ENCODE assay signal across 8 cellular contexts in genomic region chr7:150371131-150371995, GRCh38. TPM values are rescaled to one million over a fixed set of nuclear protein-coding genes. Genes with fewer than 3 reads are reported as not detected.
A peak's percentile ranks its signal among the peaks of the same experiment; 100 is the strongest.
DNase-seq lines count a peak whose midpoint lies in the region; ATAC-seq, FAIRE-seq and TF ChIP-seq lines count a peak whose summit lies in the region.
"Had no signal": no experiment of that assay in that cellular context is flagged by ENCODE, and none has a peak within 500 bp of the region (broad histone marks: within the 10 kb centered on the region; RNA-seq: fewer than 3 reads in every experiment).

No MANE protein-coding gene starts in this region.

- peaks cover 66% of the 10 kb centered on the region for H3K36me3 ChIP-seq in K562 (ENCODE audit: control insufficient read depth, insufficient read depth, low read length)
- peaks cover 35 to 37% of the 10 kb centered on the region in 2 experiments for H3K36me3 ChIP-seq in trophoblast cell (ENCODE audit: control insufficient read depth in 1 of 2, insufficient read depth in 2 of 2, low read length in 2 of 2)

- H3K4ac ChIP-seq in trophoblast cell (ENCODE audit: low read depth, low read length), result peak overlapping the region; percentile 100

- H3K27ac ChIP-seq in K562 (ENCODE audit: extremely low read depth, low read depth, low read length) (no peak overlapping the region), trophoblast cell (ENCODE audit: low read depth, low read length) (peak overlapping the region; percentile 100)
- H3K27ac ChIP-seq: SK-N-MC had no signal

- no peak for DNase-seq in HFF-Myc (ENCODE audit: extremely low read depth, low read depth)
- peak in 1 of 4 experiments; percentile 15 for DNase-seq in K562 (ENCODE audit: extremely low read depth in 1 of 4, low spot score in 3 of 4)
- DNase-seq in trophoblast cell, result no peak
- DNase-seq in T-helper 1 cell, result no peak
- DNase-seq: DMS53 had no signal

- H3K9me3 ChIP-seq in K562 (replicated peaks; ENCODE audit: control insufficient read depth, insufficient read depth, low read depth, low read length) (no peaks in the 10 kb centered on the region), trophoblast cell (ENCODE audit: insufficient read depth, low read depth, low read length) (no peaks in the 10 kb centered on the region)

- peak overlapping the region; percentile 82 for H4K12ac ChIP-seq in trophoblast cell (ENCODE audit: low read depth, low read length)

- TF ChIP-seq EP300 in K562 (IDR thresholded peaks at IDR 0.05; ENCODE audit: low read length), result no peak

- H2BK12ac ChIP-seq in trophoblast cell (ENCODE audit: low read length), result peak overlapping the region; percentile 79

- FAIRE-seq in K562 (lab: Jason Lieb, UNC), result no peak

- H3K18ac ChIP-seq in trophoblast cell (ENCODE audit: low read length), result peak overlapping the region; percentile 90

- 96% methylated on average over 39 of the region's 48 CpGs for WGBS in K562 (ENCODE audit: insufficient coverage, low coverage, missing lambda C conversion rate)
- WGBS in trophoblast cell (ENCODE audit: extremely low coverage, insufficient coverage, insufficient read length), result no CpG with 5 or more reads among the region's 48 CpGs

- H4K8ac ChIP-seq in trophoblast cell (ENCODE audit: low read depth, low read length), result peak overlapping the region; percentile 15

- H3K9ac ChIP-seq in K562 (ENCODE audit: insufficient read depth in 1 of 2, low read depth in 2 of 2, low read length in 2 of 2) (peak overlapping the region; percentile 15 to 50; a peak in 1 of 4 replicates), trophoblast cell (ENCODE audit: low read length) (no peak overlapping the region)

- H3K4me2 ChIP-seq in K562 (ENCODE audit: insufficient read depth, low read length), result 0 out of 2 replicates have a peak overlapping the region, but pooled peaks have one; percentile 100
- no peak overlapping the region for H3K4me2 ChIP-seq in trophoblast cell (ENCODE audit: low read length)

- peak overlapping the region; percentile 99 for H2BK5ac ChIP-seq in trophoblast cell (ENCODE audit: low read depth, low read length, poor library complexity)

- peaks cover 65% of the 10 kb centered on the region for H3K79me1 ChIP-seq in trophoblast cell (ENCODE audit: low read length)

- peak overlapping the region; percentile 99 for H3K14ac ChIP-seq in trophoblast cell (ENCODE audit: low read length)

- CTCF ChIA-PET in K562 (lab: Yijun Ruan, JAX; ENCODE audit: low intra/inter-chr PET ratio), result no interaction called here

- no peak overlapping the region for H2AFZ ChIP-seq in K562 (ENCODE audit: low read depth, low read length)
- H2AFZ ChIP-seq in trophoblast cell (ENCODE audit: insufficient read depth, low read length, poor library complexity), result peak overlapping the region; percentile 47

- H2AK5ac ChIP-seq in trophoblast cell (ENCODE audit: low read length), result peak overlapping the region; percentile 90

- H3K79me2 ChIP-seq in K562 (ENCODE audit: control insufficient read depth, insufficient read depth, low read length) (peaks cover 66% of the 10 kb centered on the region), trophoblast cell (ENCODE audit: control insufficient read depth, insufficient read depth, low read length, poor library complexity) (peaks cover 50% of the 10 kb centered on the region)

- H3K27me3 ChIP-seq in K562 (ENCODE audit: control insufficient read depth in 2 of 2, insufficient read depth in 2 of 2, low read length in 2 of 2), result no peaks in the 10 kb centered on the region
- H3K27me3 ChIP-seq in trophoblast cell (ENCODE audit: insufficient read depth, low read length), result no peaks in the 10 kb centered on the region

- in situ Hi-C loops in K562 (cut with MboI), result no loop called here

- peak overlapping the region; percentile 75 for H2BK120ac ChIP-seq in trophoblast cell (ENCODE audit: insufficient read depth, low read length, poor library complexity)

- TF ChIP-seq POLR2A in K562 (conservative IDR thresholded peaks at IDR 0.05), result no peak

- no peaks in the 10 kb centered on the region; the same call in 1 of the 2 replicates for H4K20me1 ChIP-seq in K562 (replicated peaks; ENCODE audit: control insufficient read depth, insufficient read depth, low read length)

- no peak for TF ChIP-seq RAD21 in K562 (CRISPR knock-in tag; conservative IDR thresholded peaks at IDR 0.05 in 1 of 2, IDR thresholded peaks at IDR 0.05 in 1 of 2)

- no peaks in the 10 kb centered on the region for H3K9me1 ChIP-seq in K562 (ENCODE audit: control insufficient read depth, insufficient read depth, low read length)

- intact Hi-C loops in K562 (cut with micrococcal nuclease), result no loop called here

- peaks cover 53 to 64% of the 10 kb centered on the region in 2 experiments for H3K4me1 ChIP-seq in K562 (replicated peaks in 1 of 2; ENCODE audit: control insufficient read depth in 2 of 2, insufficient read depth in 2 of 2, low read length in 2 of 2)
- H3K4me1 ChIP-seq in trophoblast cell (ENCODE audit: control insufficient read depth in 1 of 2, insufficient read depth in 2 of 2, low read length in 2 of 2), result peaks cover 51 to 58% of the 10 kb centered on the region in 2 experiments

- TF ChIP-seq CTCF in HFF-Myc (IDR thresholded peaks at IDR 0.05; ENCODE audit: low read depth, low read length, missing control alignments) (no peak), K562 (IDR thresholded peaks at IDR 0.05 in 2 of 3, conservative IDR thresholded peaks at IDR 0.05 in 1 of 3; ENCODE audit: insufficient read depth in 2 of 3, low read depth in 1 of 3, low read length in 3 of 3) (no peak)

- no TSS peak for BruUV-seq in K562 (replicated peaks; lab: Mats Ljungman, UMichigan)

- H3K23ac ChIP-seq in trophoblast cell (ENCODE audit: low read length), result no peak overlapping the region

- ATAC-seq in K562 (no peak), HG03342 (IDR thresholded peaks at IDR 0.05; ENCODE audit: unreplicated experiment) (no peak), GM21576 (IDR thresholded peaks at IDR 0.05; ENCODE audit: unreplicated experiment) (no peak)

- H3K4me3 ChIP-seq in HFF-Myc (replicated peaks; ENCODE audit: low read depth, low read length) (peak overlapping the region; percentile 81; the same call in 1 of the 2 replicates), K562 (no peak overlapping the region), trophoblast cell (ENCODE audit: low read depth, low read length) (no peak overlapping the region)
- H3K4me3 ChIP-seq: SK-N-MC had no signal

- POLR2A ChIA-PET in K562 (lab: Yijun Ruan, JAX), result interaction anchor here (0.5 to 3.5 kb wide), 7 partner anchors 9 to 137 kb away, joined by 3 to 20 read pairs (median 3); no protein-coding TSS in a partner anchor

- peak overlapping the region; percentile 98 for H4K91ac ChIP-seq in trophoblast cell (ENCODE audit: low read depth, low read length)

RNA-seq across cellular contexts. Expression of gene REPIN1, which starts 2.7 kb away (rescaled TPM):
- 109 and 296 TPM in 2 replicates for total RNA-seq in K562 (2011; cell fraction: chromatin; rRNA removed; ENCODE audit: low replicate concordance)
- 251 and 260 TPM in 2 replicates for total RNA-seq in K562 (2011; cell fraction: nucleolus; rRNA removed)
- total RNA-seq in K562 (2011; cell fraction: nucleoplasm; rRNA removed), result 183 and 184 TPM in 2 replicates
- total RNA-seq in K562 (2014; rRNA removed) (212 and 268 TPM in 2 replicates), K562 (2014; rRNA removed; fragmentation: Illumina TruSeq; extraction: Trizol) (46.9 and 56.8 TPM in 2 replicates), K562 (2015; rRNA removed; fragmentation: Illumina TruSeq; extraction: Trizol) (94.0 and 99.6 TPM in 2 replicates), K562 (2021) (277 and 283 TPM in 2 replicates)
- polyA plus RNA-seq in K562 (2011; rRNA removed) (130 and 189 TPM in 2 replicates), K562 (2014; fragmentation: Illumina TruSeq; extraction: Trizol) (94.3 and 120 TPM in 2 replicates), K562 (2014; fragmentation: Nextera tagmentation; extraction: Ambion mirVana) (10 to 100 TPM in 1 of 2 experiments, 1 to 10 TPM in 1; 8.1 to 11.0 TPM), K562 (2014; rRNA removed) (209 and 237 TPM in 2 replicates)
- 210 and 322 TPM in 2 replicates for polyA plus RNA-seq in K562 (2011; cell fraction: cytosol; rRNA removed)
- 461 and 543 TPM in 2 replicates for polyA plus RNA-seq in K562 (2011; cell fraction: nucleus; rRNA removed)
- 186 and 202 TPM in 2 replicates for polyA plus RNA-seq in K562 (2012)
- polyA minus RNA-seq in K562 (2011; rRNA and poly(A)+ RNA removed), result 65.6 and 71.9 TPM in 2 replicates
- polyA minus RNA-seq in K562 (2011; cell fraction: cytosol; rRNA and poly(A)+ RNA removed), result 96.6 and 122 TPM in 2 replicates
- 81.0 and 130 TPM in 2 replicates for polyA minus RNA-seq in K562 (2011; cell fraction: nucleus; rRNA and poly(A)+ RNA removed)
- 165 and 168 TPM in 2 replicates for polyA plus RNA-seq in trophoblast cell (2013)

RNA-seq across cellular contexts. Expression of gene ZNF775, which starts 7.8 kb away (rescaled TPM):
- total RNA-seq in K562 (2011; cell fraction: chromatin; rRNA removed; ENCODE audit: low replicate concordance), result 3.1 and 10.5 TPM in 2 replicates
- 12.0 and 14.7 TPM in 2 replicates for total RNA-seq in K562 (2011; cell fraction: nucleolus; rRNA removed)
- 5.9 TPM in 2 replicates for total RNA-seq in K562 (2011; cell fraction: nucleoplasm; rRNA removed)
- total RNA-seq in K562 (2014; rRNA removed) (18.6 and 21.8 TPM in 2 replicates), K562 (2014; rRNA removed; fragmentation: Illumina TruSeq; extraction: Trizol) (1.1 and 1.8 TPM in 2 replicates), K562 (2015; rRNA removed; fragmentation: Illumina TruSeq; extraction: Trizol) (5.5 and 5.7 TPM in 2 replicates), K562 (2021) (18.7 and 19.2 TPM in 2 replicates)
- polyA plus RNA-seq in K562 (2011; rRNA removed) (4.9 and 8.3 TPM in 2 replicates), K562 (2014; fragmentation: Illumina TruSeq; extraction: Trizol) (1.5 and 3.5 TPM in 2 replicates), K562 (2014; fragmentation: Nextera tagmentation; extraction: Ambion mirVana) (under 1 TPM; 0.04 to 0.20 TPM), K562 (2014; rRNA removed) (13.1 and 13.2 TPM in 2 replicates)
- polyA plus RNA-seq in K562 (2011; cell fraction: cytosol; rRNA removed), result 7.9 and 29.5 TPM in 2 replicates
- polyA plus RNA-seq in K562 (2011; cell fraction: nucleus; rRNA removed), result 9.1 and 15.1 TPM in 2 replicates
- 11.8 and 13.9 TPM in 2 replicates for polyA plus RNA-seq in K562 (2012)
- polyA minus RNA-seq in K562 (2011; rRNA and poly(A)+ RNA removed), result 1.3 and 1.6 TPM in 2 replicates
- polyA minus RNA-seq in K562 (2011; cell fraction: cytosol; rRNA and poly(A)+ RNA removed), result 7.2 and 17.1 TPM in 2 replicates
- polyA minus RNA-seq in K562 (2011; cell fraction: nucleus; rRNA and poly(A)+ RNA removed), result 4.3 and 5.3 TPM in 2 replicates
- 7.7 TPM in 2 replicates for polyA plus RNA-seq in trophoblast cell (2013)

RNA-seq across cellular contexts. Expression of gene RARRES2, which starts 29.9 kb away (rescaled TPM):
- not detected in 2 replicates for total RNA-seq in K562 (2011; cell fraction: chromatin; rRNA removed; ENCODE audit: low replicate concordance)
- total RNA-seq in K562 (2011; cell fraction: nucleolus; rRNA removed), result not detected in 2 replicates
- not detected in 2 replicates for total RNA-seq in K562 (2011; cell fraction: nucleoplasm; rRNA removed)
- total RNA-seq in K562 (2014; rRNA removed), result not detected in 2 replicates
- not detected in 2 replicates for total RNA-seq in K562 (2014; rRNA removed; fragmentation: Illumina TruSeq; extraction: Trizol)
- total RNA-seq in K562 (2015; rRNA removed; fragmentation: Illumina TruSeq; extraction: Trizol), result not detected in 2 replicates
- 1.7 and 1.8 TPM in 2 replicates for total RNA-seq in K562 (2021)
- polyA plus RNA-seq in K562 (2011; rRNA removed), result 0.11 TPM in 1 of 2 replicates, not detected in the other
- 0.51 and 0.55 TPM in 2 replicates for polyA plus RNA-seq in K562 (2011; cell fraction: cytosol; rRNA removed)
- polyA plus RNA-seq in K562 (2011; cell fraction: nucleus; rRNA removed), result 0.13 and 0.26 TPM in 2 replicates
- 0.21 and 0.33 TPM in 2 replicates for polyA plus RNA-seq in K562 (2012)
- not detected in 2 replicates for polyA plus RNA-seq in K562 (2014; fragmentation: Illumina TruSeq; extraction: Trizol)
- not detected for polyA plus RNA-seq in K562 (2014; fragmentation: Nextera tagmentation; extraction: Ambion mirVana)
- 0.23 TPM in 1 of 2 replicates, not detected in the other for polyA plus RNA-seq in K562 (2014; rRNA removed)
- not detected in 2 replicates for polyA minus RNA-seq in K562 (2011; rRNA and poly(A)+ RNA removed)
- polyA minus RNA-seq in K562 (2011; cell fraction: cytosol; rRNA and poly(A)+ RNA removed), result not detected in 2 replicates
- not detected in 2 replicates for polyA minus RNA-seq in K562 (2011; cell fraction: nucleus; rRNA and poly(A)+ RNA removed)
- polyA plus RNA-seq in trophoblast cell (2013), result 149 and 152 TPM in 2 replicates

RNA-seq across cellular contexts. Expression of gene ACTR3C, which starts 48.0 kb away (rescaled TPM):
- 118 and 124 TPM in 2 replicates for total RNA-seq in K562 (2011; cell fraction: chromatin; rRNA removed; ENCODE audit: low replicate concordance)
- total RNA-seq in K562 (2011; cell fraction: nucleolus; rRNA removed), result 77.7 and 87.2 TPM in 2 replicates
- total RNA-seq in K562 (2011; cell fraction: nucleoplasm; rRNA removed), result 81.8 and 110 TPM in 2 replicates
- total RNA-seq in K562 (2014; rRNA removed) (12.1 and 12.9 TPM in 2 replicates), K562 (2014; rRNA removed; fragmentation: Illumina TruSeq; extraction: Trizol) (14.2 and 16.9 TPM in 2 replicates), K562 (2015; rRNA removed; fragmentation: Illumina TruSeq; extraction: Trizol) (14.8 and 16.8 TPM in 2 replicates), K562 (2021) (10.0 and 10.8 TPM in 2 replicates)
- polyA plus RNA-seq in K562 (2011; rRNA removed) (28.1 and 35.4 TPM in 2 replicates), K562 (2014; fragmentation: Illumina TruSeq; extraction: Trizol) (12.2 and 13.4 TPM in 2 replicates), K562 (2014; fragmentation: Nextera tagmentation; extraction: Ambion mirVana) (10 to 100 TPM in 1 of 2 experiments, 1 to 10 TPM in 1; 9.0 to 13.3 TPM), K562 (2014; rRNA removed) (14.9 and 16.9 TPM in 2 replicates)
- 13.0 and 26.1 TPM in 2 replicates for polyA plus RNA-seq in K562 (2011; cell fraction: cytosol; rRNA removed)
- polyA plus RNA-seq in K562 (2011; cell fraction: nucleus; rRNA removed), result 30.3 and 45.3 TPM in 2 replicates
- 13.2 and 18.9 TPM in 2 replicates for polyA plus RNA-seq in K562 (2012)
- polyA minus RNA-seq in K562 (2011; rRNA and poly(A)+ RNA removed), result 61.6 and 72.6 TPM in 2 replicates
- polyA minus RNA-seq in K562 (2011; cell fraction: cytosol; rRNA and poly(A)+ RNA removed), result 16.9 and 22.1 TPM in 2 replicates
- polyA minus RNA-seq in K562 (2011; cell fraction: nucleus; rRNA and poly(A)+ RNA removed), result 75.1 and 126 TPM in 2 replicates
- polyA plus RNA-seq in trophoblast cell (2013), result 0.03 and 0.11 TPM in 2 replicates

RNA-seq across cellular contexts. Expression of gene LRRC61, which starts 48.2 kb away (rescaled TPM):
- 114 and 182 TPM in 2 replicates for total RNA-seq in K562 (2011; cell fraction: chromatin; rRNA removed; ENCODE audit: low replicate concordance)
- 129 and 134 TPM in 2 replicates for total RNA-seq in K562 (2011; cell fraction: nucleolus; rRNA removed)
- total RNA-seq in K562 (2011; cell fraction: nucleoplasm; rRNA removed), result 113 and 123 TPM in 2 replicates
- total RNA-seq in K562 (2014; rRNA removed), result 55.2 and 67.6 TPM in 2 replicates
- 16.8 and 18.7 TPM in 2 replicates for total RNA-seq in K562 (2014; rRNA removed; fragmentation: Illumina TruSeq; extraction: Trizol)
- 35.2 and 37.8 TPM in 2 replicates for total RNA-seq in K562 (2015; rRNA removed; fragmentation: Illumina TruSeq; extraction: Trizol)
- total RNA-seq in K562 (2021), result 49.5 and 50.6 TPM in 2 replicates
- 54.3 and 76.9 TPM in 2 replicates for polyA plus RNA-seq in K562 (2011; rRNA removed)
- 138 and 194 TPM in 2 replicates for polyA plus RNA-seq in K562 (2011; cell fraction: cytosol; rRNA removed)
- 125 and 205 TPM in 2 replicates for polyA plus RNA-seq in K562 (2011; cell fraction: nucleus; rRNA removed)
- 81.4 and 86.4 TPM in 2 replicates for polyA plus RNA-seq in K562 (2012)
- 18.4 and 35.6 TPM in 2 replicates for polyA plus RNA-seq in K562 (2014; fragmentation: Illumina TruSeq; extraction: Trizol)
- 1 to 10 TPM; 1.3 to 1.7 TPM for polyA plus RNA-seq in K562 (2014; fragmentation: Nextera tagmentation; extraction: Ambion mirVana)
- polyA plus RNA-seq in K562 (2014; rRNA removed), result 42.0 and 46.5 TPM in 2 replicates
- polyA minus RNA-seq in K562 (2011; rRNA and poly(A)+ RNA removed), result 44.8 and 55.6 TPM in 2 replicates
- 94.8 and 130 TPM in 2 replicates for polyA minus RNA-seq in K562 (2011; cell fraction: cytosol; rRNA and poly(A)+ RNA removed)
- polyA minus RNA-seq in K562 (2011; cell fraction: nucleus; rRNA and poly(A)+ RNA removed), result 89.0 and 106 TPM in 2 replicates
- polyA plus RNA-seq in trophoblast cell (2013), result 0.15 and 0.32 TPM in 2 replicates
